In the genomic region with DNA sequence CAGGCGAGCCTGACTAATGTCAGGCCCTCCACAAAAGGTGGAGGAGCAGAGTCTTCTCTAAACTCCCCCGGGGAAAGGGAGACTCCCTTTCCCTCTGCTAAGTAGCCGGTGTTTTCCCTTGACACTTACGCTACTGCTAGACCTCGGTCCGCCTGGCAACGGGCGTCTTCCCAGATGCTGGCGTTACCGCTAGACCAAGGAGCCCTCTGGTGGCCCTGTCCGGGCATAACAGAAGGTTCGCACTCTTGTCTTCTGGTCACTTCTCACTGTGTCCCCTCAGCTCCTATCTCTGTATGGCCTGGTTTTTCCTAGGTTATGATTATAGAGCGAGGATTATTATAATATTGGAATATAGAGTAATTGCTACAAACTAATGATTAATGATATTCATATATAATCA, we compare ENCODE assay signal across 8 cellular contexts.
DNase-seq lines count a peak whose midpoint lies in the region; ATAC-seq, FAIRE-seq and TF ChIP-seq lines count a peak whose summit lies in the region.
"Not testable (repeated sequence)": the region's sequence is repeated elsewhere in the genome, so short reads cannot be mapped to it uniquely, and the experiment has no call there.

No MANE protein-coding gene starts in this region.

- H3K9me3 ChIP-seq in Panc1 (ENCODE audit: control insufficient read depth, insufficient read depth, low read depth, low read length); K562 (replicated peaks; ENCODE audit: control insufficient read depth, insufficient read depth, low read depth, low read length); esophagus muscularis mucosa; heart right ventricle; thoracic aorta: not testable (repeated sequence)

- CTCF ChIA-PET in Panc1 (lab: Charles Lee): not testable (repeated sequence)
- CTCF ChIA-PET in K562 (lab: Yijun Ruan, JAX; ENCODE audit: low intra/inter-chr PET ratio): interaction anchor here (0.6 kb wide), 1 partner anchor 20 kb away, joined by 4 read pairs; no protein-coding TSS in a partner anchor

- not testable (repeated sequence) for H3K27ac Mint-ChIP-seq in neural crest cell (ENCODE audit: unreplicated experiment)

- intact Hi-C loops in Panc1 (cut with micrococcal nuclease; ENCODE audit: unreplicated experiment); K562 (cut with micrococcal nuclease); esophagus muscularis mucosa (cut with DNase I); heart right ventricle (cut with DNase I): not testable (repeated sequence)

- not testable (repeated sequence) for H3K27ac ChIP-seq in 22Rv1; Panc1 (ENCODE audit: low read length); K562 (ENCODE audit: extremely low read depth, low read depth, low read length); esophagus muscularis mucosa (replicated peaks in 1 of 4); heart right ventricle; thoracic aorta

- not testable (repeated sequence) for H3K27me3 Mint-ChIP-seq in neural crest cell (ENCODE audit: low read depth)

- ATAC-seq in Panc1; K562; heart right ventricle; thoracic aorta (ENCODE audit: insufficient number of reproducible peaks, low FRiP score, low read depth): not testable (repeated sequence)

- not testable (repeated sequence) for H3K36me3 ChIP-seq in Panc1 (ENCODE audit: control insufficient read depth, insufficient read depth, low read length); thoracic aorta
- H3K36me3 ChIP-seq in K562 (ENCODE audit: control insufficient read depth, insufficient read depth, low read length) (peaks cover 66% of the 10 kb centered on the region), esophagus muscularis mucosa (peaks cover 10 to 48% (median 12%) of the 10 kb centered on the region in 4 donors), heart right ventricle (peaks cover 0 to 53% (median 3%) of the 10 kb centered on the region in 9 donors)

- 91% methylated on average over 11 of the region's 13 CpGs for WGBS in K562 (ENCODE audit: insufficient coverage, low coverage, missing lambda C conversion rate)
- 61% methylated on average over 12 of the region's 13 CpGs for WGBS in esophagus muscularis mucosa
- WGBS in heart right ventricle, 2 donors: 49 to 72% methylated on average over 11 to 12 of the region's 13 CpGs

- not testable (repeated sequence) for H3K4me3 ChIP-seq in Panc1 (ENCODE audit: low read depth in 2 of 2, low read length in 2 of 2); K562; esophagus muscularis mucosa; heart right ventricle; thoracic aorta

- POLR2A ChIA-PET in Panc1 (lab: Charles Lee): not testable (repeated sequence)
- POLR2A ChIA-PET in K562 (lab: Yijun Ruan, JAX): interaction anchor here (0.6 to 1.2 kb wide), 2 partner anchors 21 to 222 kb away, joined by 3 read pairs; no protein-coding TSS in a partner anchor

- not testable (repeated sequence) for TF ChIP-seq POLR2A in K562 (conservative IDR thresholded peaks at IDR 0.05); esophagus muscularis mucosa (IDR thresholded peaks at IDR 0.05; ENCODE audit: low read depth)

- not testable (repeated sequence) for H3K9me3 Mint-ChIP-seq in neural crest cell

- BruUV-seq in Panc1 (replicated peaks; lab: Mats Ljungman, UMichigan); K562 (replicated peaks; lab: Mats Ljungman, UMichigan): not testable (repeated sequence)

- H3K9ac ChIP-seq in K562 (ENCODE audit: insufficient read depth in 1 of 2, low read depth in 2 of 2, low read length in 2 of 2): not testable (repeated sequence)

- not testable (repeated sequence) for H3K9me1 ChIP-seq in K562 (ENCODE audit: control insufficient read depth, insufficient read depth, low read length)

- not testable (repeated sequence) for H3K79me2 ChIP-seq in K562 (ENCODE audit: control insufficient read depth, insufficient read depth, low read length)

- not testable (repeated sequence) for H3K27me3 ChIP-seq in Panc1 (ENCODE audit: control insufficient read depth, insufficient read depth, low read length); K562 (ENCODE audit: control insufficient read depth in 2 of 2, insufficient read depth in 2 of 2, low read length in 2 of 2); esophagus muscularis mucosa; heart right ventricle; thoracic aorta (replicated peaks; ENCODE audit: insufficient read depth)

- not testable (repeated sequence) for TF ChIP-seq RAD21 in K562 (CRISPR knock-in tag; conservative IDR thresholded peaks at IDR 0.05 in 1 of 2, IDR thresholded peaks at IDR 0.05 in 1 of 2)

- TF ChIP-seq EP300 in K562 (IDR thresholded peaks at IDR 0.05; ENCODE audit: low read length); esophagus muscularis mucosa (IDR thresholded peaks at IDR 0.05): not testable (repeated sequence)

- in situ Hi-C loops in Panc1 (cut with HindIII; ENCODE audit: low pct_unique_long_range_greater_than_20kb, low sequenced_read_pairs); K562 (cut with MboI): not testable (repeated sequence)

- not testable (repeated sequence) for H2AFZ ChIP-seq in K562 (ENCODE audit: low read depth, low read length)

- not testable (repeated sequence) for H3K4me2 ChIP-seq in K562 (ENCODE audit: insufficient read depth, low read length)

- not testable (repeated sequence) for DNase-seq in Panc1 (ENCODE audit: low read depth, low spot score); K562 (ENCODE audit: extremely low read depth in 1 of 4, low spot score in 3 of 4); esophagus muscularis mucosa (ENCODE audit: extremely low spot score); thoracic aorta (ENCODE audit: low spot score)
- peak; percentile 30 to 57 for DNase-seq in heart right ventricle
- peak; percentile 56 for DNase-seq in neural crest cell (ENCODE audit: low read depth, low spot score)

- FAIRE-seq in K562 (lab: Jason Lieb, UNC): not testable (repeated sequence)

- H4K20me1 ChIP-seq in K562 (replicated peaks; ENCODE audit: control insufficient read depth, insufficient read depth, low read length): not testable (repeated sequence)

- peaks cover 10% of the 10 kb centered on the region for H3K4me1 Mint-ChIP-seq in neural crest cell

- TF ChIP-seq CTCF in 22Rv1 (IDR thresholded peaks at IDR 0.05) (peak; percentile 31), GM12873 (IDR thresholded peaks at IDR 0.05; ENCODE audit: insufficient read depth, low read depth, low read length, missing control alignments) (peak; percentile 3), Panc1 (IDR thresholded peaks at IDR 0.05) (peak; percentile 76), K562 (IDR thresholded peaks at IDR 0.05 in 2 of 3, conservative IDR thresholded peaks at IDR 0.05 in 1 of 3; ENCODE audit: insufficient read depth in 2 of 3, low read depth in 1 of 3, low read length in 3 of 3) (peak in 1 of 3 experiments; percentile 6; a peak in 1 of 6 replicates), esophagus muscularis mucosa (IDR thresholded peaks at IDR 0.05) (peak; percentile 32 to 51 (median 51)), heart right ventricle (IDR thresholded peaks at IDR 0.05) (peak in 7 of 9 donors; percentile 44 to 62 (median 49)), neural crest cell (conservative IDR thresholded peaks at IDR 0.05) (peak; percentile 62), thoracic aorta (IDR thresholded peaks at IDR 0.05) (peak; percentile 48)

- not testable (repeated sequence) for H3K4me3 Mint-ChIP-seq in neural crest cell

- H3K36me3 Mint-ChIP-seq in neural crest cell (ENCODE audit: low read depth): peaks cover 23% of the 10 kb centered on the region

- H3K4me1 ChIP-seq in Panc1 (ENCODE audit: control insufficient read depth, insufficient read depth, low read length); esophagus muscularis mucosa; thoracic aorta (ENCODE audit: control insufficient read depth in 1 of 2, low read depth in 2 of 2): not testable (repeated sequence)
- H3K4me1 ChIP-seq in K562 (replicated peaks in 1 of 2; ENCODE audit: control insufficient read depth in 2 of 2, insufficient read depth in 2 of 2, low read length in 2 of 2): peaks cover 11 to 18% of the 10 kb centered on the region in 2 experiments; a peak in 3 of 5 replicates
- H3K4me1 ChIP-seq in heart right ventricle: peaks cover 0 to 11% (median 0%) of the 10 kb centered on the region in 9 donors

TF ChIP-seq in K562, 482 proteins besides CTCF, POLR2A, EP300 and RAD21:
- TF ChIP-seq NFIC (IDR thresholded peaks at IDR 0.05) (0 out of 2 replicates have a peak, but pooled peaks have one; percentile 9), CC2D1A (IDR thresholded peaks at IDR 0.05) (0 out of 2 replicates have a peak, but pooled peaks have one; percentile 40)
- TF ChIP-seq, protein P1, sequence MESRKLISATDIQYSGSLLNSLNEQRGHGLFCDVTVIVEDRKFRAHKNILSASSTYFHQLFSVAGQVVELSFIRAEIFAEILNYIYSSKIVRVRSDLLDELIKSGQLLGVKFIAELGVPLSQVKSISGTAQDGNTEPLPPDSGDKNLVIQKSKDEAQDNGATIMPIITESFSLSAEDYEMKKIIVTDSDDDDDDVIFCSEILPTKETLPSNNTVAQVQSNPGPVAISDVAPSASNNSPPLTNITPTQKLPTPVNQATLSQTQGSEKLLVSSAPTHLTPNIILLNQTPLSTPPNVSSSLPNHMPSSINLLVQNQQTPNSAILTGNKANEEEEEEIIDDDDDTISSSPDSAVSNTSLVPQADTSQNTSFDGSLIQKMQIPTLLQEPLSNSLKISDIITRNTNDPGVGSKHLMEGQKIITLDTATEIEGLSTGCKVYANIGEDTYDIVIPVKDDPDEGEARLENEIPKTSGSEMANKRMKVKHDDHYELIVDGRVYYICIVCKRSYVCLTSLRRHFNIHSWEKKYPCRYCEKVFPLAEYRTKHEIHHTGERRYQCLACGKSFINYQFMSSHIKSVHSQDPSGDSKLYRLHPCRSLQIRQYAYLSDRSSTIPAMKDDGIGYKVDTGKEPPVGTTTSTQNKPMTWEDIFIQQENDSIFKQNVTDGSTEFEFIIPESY (CRISPR knock-in tag; IDR thresholded peaks at IDR 0.05): peak; percentile 99
